In the genomic region with DNA sequence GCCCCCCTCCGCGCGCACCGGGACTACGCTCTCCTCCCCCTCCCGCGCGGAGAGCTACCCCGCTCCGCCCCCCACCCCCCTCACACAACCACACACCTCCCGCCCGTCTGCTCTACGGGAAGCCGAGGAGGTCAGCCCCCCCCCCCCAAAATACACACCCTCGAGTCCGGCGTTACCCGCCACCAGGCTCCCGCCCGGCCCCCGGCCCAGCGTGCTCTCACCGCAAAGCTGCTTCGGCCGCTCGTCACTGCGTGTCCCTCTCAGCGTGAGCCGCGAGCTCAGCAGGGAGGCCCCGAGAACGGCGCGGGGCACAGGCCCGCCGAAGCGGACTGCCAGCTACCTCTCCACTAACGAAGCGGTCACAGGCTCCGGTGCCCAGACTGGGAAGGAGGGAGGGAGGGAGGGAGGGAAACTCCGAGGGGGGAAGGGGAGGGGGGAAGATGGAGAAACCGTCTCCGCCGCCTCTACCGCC, we compare ENCODE assay signal across 8 cellular contexts. TPM values are rescaled to one million over a fixed set of nuclear protein-coding genes. Genes with fewer than 3 reads are reported as not detected.
DNase-seq lines count a peak whose midpoint lies in the region; ATAC-seq, FAIRE-seq and TF ChIP-seq lines count a peak whose summit lies in the region.

No MANE protein-coding gene starts in this region.

- H3K9me3 ChIP-seq in ascending aorta = no peaks in the 10 kb centered on the region
- H3K9me3 ChIP-seq in HepG2 (ENCODE audit: low read length) = no peaks in the 10 kb centered on the region
- no peaks in the 10 kb centered on the region for H3K9me3 ChIP-seq in thoracic aorta

- no peaks in the 10 kb centered on the region for H3K27me3 Mint-ChIP-seq in activated CD4-positive, alpha-beta T cell treated with anti-CD3 and anti-CD28 coated beads, Interleukin-2, amount 10 ng/mL, durations not matched to agents 24 days and 14 days

- in situ Hi-C loops in HepG2 (cut with HindIII; ENCODE audit: extremely low pct_ligation_motif_present, low pct_unique_long_range_greater_than_20kb) = loop anchor here (5.0 kb wide), 1 partner anchor 84 kb away; a partner anchor contains a TSS

- TF ChIP-seq POLR2A in HepG2 (IDR thresholded peaks at IDR 0.05; ENCODE audit: insufficient read depth in 1 of 2, low read depth in 2 of 2, low read length in 2 of 2) = no peak

- H3K9me3 Mint-ChIP-seq in activated CD4-positive, alpha-beta T cell treated with anti-CD3 and anti-CD28 coated beads, Interleukin-2, amount 10 ng/mL, durations not matched to agents 24 days and 14 days = no peaks in the 10 kb centered on the region

- H3K4me1 ChIP-seq in ascending aorta = peaks cover 2 to 11% of the 10 kb centered on the region in 2 donors
- peaks cover 24% of the 10 kb centered on the region for H3K4me1 ChIP-seq in HepG2 (ENCODE audit: insufficient read depth, low read length)
- H3K4me1 ChIP-seq in thoracic aorta (ENCODE audit: control insufficient read depth in 1 of 2, low read depth in 2 of 2) = peaks cover 15 to 25% of the 10 kb centered on the region in 2 donors

- no peaks in the 10 kb centered on the region for H3K27me3 ChIP-seq in ascending aorta
- H3K27me3 ChIP-seq in HepG2 (ENCODE audit: control insufficient read depth in 1 of 2, insufficient read depth in 2 of 2, low read length in 2 of 2) = no peaks in the 10 kb centered on the region; a peak in 1 of 5 replicates
- no peaks in the 10 kb centered on the region for H3K27me3 ChIP-seq in thoracic aorta (replicated peaks; ENCODE audit: insufficient read depth)

- peak overlapping the region; percentile 57 for H3K4me2 ChIP-seq in HepG2 (ENCODE audit: low read depth, low read length)

- peak overlapping the region; percentile 99 for H3K27ac Mint-ChIP-seq in activated CD4-positive, alpha-beta T cell treated with anti-CD3 and anti-CD28 coated beads, Interleukin-2, amount 10 ng/mL, durations not matched to agents 24 days and 14 days

- ATAC-seq in HepG2 (no peak), thoracic aorta (ENCODE audit: insufficient number of reproducible peaks, low FRiP score, low read depth) (no peak), HG03457 (IDR thresholded peaks at IDR 0.05; ENCODE audit: unreplicated experiment) (no peak)

- intact Hi-C loops in activated CD4-positive, alpha-beta T cell treated with anti-CD3 and anti-CD28 coated beads, Interleukin-2, amount 10 ng/mL, durations not matched to agents 24 days and 14 days (cut with micrococcal nuclease) = loop anchor here (1.0 to 10.0 kb wide), 8 partner anchors 83 to 1971 kb away; a partner anchor contains a TSS
- intact Hi-C loops in ascending aorta (cut with DNase I) = loop anchor here (5.0 to 10.0 kb wide), 5 partner anchors 126 to 426 kb away; a partner anchor contains a TSS
- intact Hi-C loops in HepG2 (cut with micrococcal nuclease; ENCODE audit: unreplicated experiment) = loop anchor here (1.0 to 5.0 kb wide), 3 partner anchors 84 to 408 kb away; a partner anchor contains a TSS

- no peak for TF ChIP-seq EP300 in HepG2 (IDR thresholded peaks at IDR 0.05; ENCODE audit: low read depth in 2 of 2, low read length in 2 of 2)
- TF ChIP-seq EP300 in HepG2 (CRISPR knock-in tag; IDR thresholded peaks at IDR 0.05; ENCODE audit: borderline replicate concordance) = no peak

- BruUV-seq in HepG2 (replicated peaks; lab: Mats Ljungman, UMichigan) = no TSS peak

- H3K27ac ChIP-seq in ascending aorta (peak overlapping the region; percentile 98 to 100), HepG2 (ENCODE audit: extremely low read length, insufficient read depth, low read length) (peak overlapping the region; percentile 91), thoracic aorta (peak overlapping the region; percentile 96 to 99)

- H3K4me3 ChIP-seq in ascending aorta = peak overlapping the region; percentile 86 to 98
- peak overlapping the region; percentile 84 to 94 (median 88) for H3K4me3 ChIP-seq in HepG2 (replicated peaks in 1 of 3; ENCODE audit: insufficient read depth in 1 of 3, low read depth in 2 of 3, low read length in 3 of 3)
- H3K4me3 ChIP-seq in thoracic aorta = peak overlapping the region; percentile 90

- H4K20me1 ChIP-seq in HepG2 (ENCODE audit: insufficient read depth, low read length) = peaks cover 35% of the 10 kb centered on the region

- no peak for TF ChIP-seq CTCF in ascending aorta (IDR thresholded peaks at IDR 0.05)
- TF ChIP-seq CTCF in HepG2 (CRISPR knock-in tag; IDR thresholded peaks at IDR 0.05) = no peak
- no peak for TF ChIP-seq CTCF in thoracic aorta (IDR thresholded peaks at IDR 0.05)

- CTCF ChIA-PET in HepG2 (lab: Yijun Ruan, JAX; ENCODE audit: low intra/inter-chr PET ratio, low total read pairs) = no interaction called here

- H2AFZ ChIP-seq in HepG2 (ENCODE audit: low read length) = no peak overlapping the region

- peak overlapping the region; percentile 87 for H3K9ac ChIP-seq in HepG2 (ENCODE audit: insufficient read depth, low read depth, low read length)

- TF ChIP-seq RAD21 in HepG2 (CRISPR knock-in tag; IDR thresholded peaks at IDR 0.05) = no peak

- peaks cover 5% of the 10 kb centered on the region for H3K36me3 Mint-ChIP-seq in activated CD4-positive, alpha-beta T cell treated with anti-CD3 and anti-CD28 coated beads, Interleukin-2, amount 10 ng/mL, durations not matched to agents 24 days and 14 days (ENCODE audit: low read depth)

- H3K79me2 ChIP-seq in HepG2 (ENCODE audit: insufficient read depth, low read length) = peaks cover 50% of the 10 kb centered on the region

- peak overlapping the region; percentile 96 for H3K4me3 Mint-ChIP-seq in activated CD4-positive, alpha-beta T cell treated with anti-CD3 and anti-CD28 coated beads, Interleukin-2, amount 10 ng/mL, durations not matched to agents 24 days and 14 days

- POLR2A ChIA-PET in HepG2 (lab: Yijun Ruan, JAX) = interaction anchor here (0.6 to 7.8 kb wide), 12 partner anchors 10 to 1818 kb away, joined by 3 to 185 read pairs (median 6); a partner anchor contains a TSS

- 0% methylated on average over 26 of the region's 45 CpGs for WGBS in HepG2 (ENCODE audit: low lambda C conversion rate)

- no peak for DNase-seq in activated CD4-positive, alpha-beta T cell treated with anti-CD3 and anti-CD28 coated beads, Interleukin-2, amount 10 ng/mL, durations not matched to agents 24 days and 14 days
- no peak for DNase-seq in activated CD4-positive, alpha-beta T cell treated with anti-CD3 and anti-CD28 coated beads for 1 hour
- DNase-seq in ascending aorta (ENCODE audit: low spot score in 2 of 2) (no peak), HepG2 (ENCODE audit: low spot score) (no peak), thoracic aorta (ENCODE audit: low spot score) (no peak), superior temporal gyrus (ENCODE audit: extremely low spot score) (no peak), NCI-H2227 treated with DMSO at 0.1 percent for 48 hours (lab: John Stamatoyannopoulos, UW) (no peak)

- no peak for FAIRE-seq in HepG2 (lab: Jason Lieb, UNC)

- peaks cover 38% of the 10 kb centered on the region for H3K4me1 Mint-ChIP-seq in activated CD4-positive, alpha-beta T cell treated with anti-CD3 and anti-CD28 coated beads, Interleukin-2, amount 10 ng/mL, durations not matched to agents 24 days and 14 days

- no peaks in the 10 kb centered on the region for H3K36me3 ChIP-seq in ascending aorta
- H3K36me3 ChIP-seq in HepG2 (replicated peaks in 1 of 2; ENCODE audit: control insufficient read depth in 1 of 2, insufficient read depth in 2 of 2, low read length in 2 of 2) = peaks cover 0 to 13% of the 10 kb centered on the region in 2 experiments; a peak in 3 of 5 replicates
- H3K36me3 ChIP-seq in thoracic aorta = no peaks in the 10 kb centered on the region

TF ChIP-seq in HepG2, 621 proteins besides CTCF, POLR2A, EP300 and RAD21 (continues in another document):
- no peak for TF ChIP-seq FIP1L1 (IDR thresholded peaks at IDR 0.05; ENCODE audit: borderline replicate concordance, insufficient read depth, low read depth, low read length)
- no peak for TF ChIP-seq SALL1 (CRISPR knock-in tag; IDR thresholded peaks at IDR 0.05)
- TF ChIP-seq, protein P1, sequence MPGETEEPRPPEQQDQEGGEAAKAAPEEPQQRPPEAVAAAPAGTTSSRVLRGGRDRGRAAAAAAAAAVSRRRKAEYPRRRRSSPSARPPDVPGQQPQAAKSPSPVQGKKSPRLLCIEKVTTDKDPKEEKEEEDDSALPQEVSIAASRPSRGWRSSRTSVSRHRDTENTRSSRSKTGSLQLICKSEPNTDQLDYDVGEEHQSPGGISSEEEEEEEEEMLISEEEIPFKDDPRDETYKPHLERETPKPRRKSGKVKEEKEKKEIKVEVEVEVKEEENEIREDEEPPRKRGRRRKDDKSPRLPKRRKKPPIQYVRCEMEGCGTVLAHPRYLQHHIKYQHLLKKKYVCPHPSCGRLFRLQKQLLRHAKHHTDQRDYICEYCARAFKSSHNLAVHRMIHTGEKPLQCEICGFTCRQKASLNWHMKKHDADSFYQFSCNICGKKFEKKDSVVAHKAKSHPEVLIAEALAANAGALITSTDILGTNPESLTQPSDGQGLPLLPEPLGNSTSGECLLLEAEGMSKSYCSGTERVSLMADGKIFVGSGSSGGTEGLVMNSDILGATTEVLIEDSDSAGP (CRISPR knock-in tag; IDR thresholded peaks at IDR 0.05; ENCODE audit: borderline replicate concordance) = no peak

RNA-seq across cellular contexts. Expression of a gene that starts 0.3 kb away (rescaled TPM):
- total RNA-seq in activated CD4-positive, alpha-beta T cell treated with anti-CD3 and anti-CD28 coated beads, Interleukin-2, amount 10 ng/mL, durations not matched to agents 24 days and 14 days = 92.2 and 102 TPM in 2 replicates
- total RNA-seq in ascending aorta (41.0 TPM), HepG2 (2016; rRNA removed; fragmentation: Illumina TruSeq; extraction: Trizol) (16.1 and 26.8 TPM in 2 replicates), thoracic aorta (10 to 100 TPM; 34.0 to 52.5 TPM)
- 5.4 and 6.9 TPM in 2 replicates for total RNA-seq in HepG2 (2016; cell fraction: cytosol; rRNA removed; fragmentation: Illumina TruSeq; extraction: Trizol; ENCODE audit: low read depth)
- total RNA-seq in HepG2 (2016; cell fraction: insoluble cytoplasmic fraction; rRNA removed; fragmentation: Illumina TruSeq; extraction: Trizol) = 17.3 and 25.0 TPM in 2 replicates
- 13.0 and 13.6 TPM in 2 replicates for total RNA-seq in HepG2 (2016; cell fraction: membrane; rRNA removed; fragmentation: Illumina TruSeq; extraction: Trizol)
- total RNA-seq in HepG2 (2016; cell fraction: nucleus; rRNA removed; fragmentation: Illumina TruSeq; extraction: Trizol) = 28.8 and 30.1 TPM in 2 replicates
- 20.7 and 28.1 TPM in 2 replicates for polyA plus RNA-seq in HepG2 (2011; rRNA removed)
- 12.3 and 13.7 TPM in 2 replicates for polyA plus RNA-seq in HepG2 (2011; cell fraction: cytosol; rRNA removed)
- polyA plus RNA-seq in HepG2 (2011; cell fraction: nucleus; rRNA removed) = 22.6 and 27.2 TPM in 2 replicates
- polyA plus RNA-seq in HepG2 (2012) = 19.3 and 23.6 TPM in 2 replicates
- 0.93 TPM in 2 replicates for polyA plus RNA-seq in HepG2 (2016; cell fraction: cytosol; fragmentation: Illumina TruSeq; extraction: Trizol; ENCODE audit: low read depth)
- polyA plus RNA-seq in HepG2 (2016; cell fraction: insoluble cytoplasmic fraction; fragmentation: Illumina TruSeq; extraction: Trizol; ENCODE audit: low read depth) = 20.4 and 25.2 TPM in 2 replicates
- polyA plus RNA-seq in HepG2 (2016; cell fraction: membrane; fragmentation: Illumina TruSeq; extraction: Trizol; ENCODE audit: low read depth) = 3.1 TPM in 2 replicates
- polyA plus RNA-seq in HepG2 (2016; cell fraction: nucleus; fragmentation: Illumina TruSeq; extraction: Trizol; ENCODE audit: insufficient read depth, low read depth) = 25.8 and 26.6 TPM in 2 replicates
- 76.8 and 135 TPM in 2 replicates for polyA minus RNA-seq in HepG2 (2011; rRNA and poly(A)+ RNA removed; ENCODE audit: low replicate concordance)
- polyA minus RNA-seq in HepG2 (2011; cell fraction: cytosol; rRNA and poly(A)+ RNA removed) = 22.7 and 28.1 TPM in 2 replicates
- 35.1 and 36.2 TPM in 2 replicates for polyA minus RNA-seq in HepG2 (2011; cell fraction: nucleus; rRNA and poly(A)+ RNA removed)
